In the genomic region with DNA sequence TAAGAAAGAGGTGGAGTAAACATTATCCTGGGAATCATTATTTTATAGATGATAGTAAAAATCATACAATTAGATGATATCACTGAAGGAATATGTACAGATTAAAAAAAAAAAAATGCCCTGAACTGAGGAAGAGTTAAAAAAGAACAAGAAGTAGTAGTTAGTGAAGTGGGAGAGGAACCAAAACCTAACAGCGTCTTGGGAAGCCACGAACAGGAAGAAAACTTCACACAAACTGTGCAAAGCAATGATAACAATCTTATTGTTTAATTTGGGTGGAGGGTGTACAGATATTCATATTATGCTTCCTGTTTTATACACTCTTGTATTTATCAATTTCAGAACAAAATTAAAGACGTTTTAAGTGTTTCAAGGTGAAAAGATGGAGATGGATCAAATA, we compare ENCODE assay signal across 1 cellular context.
TF ChIP-seq lines count a peak whose summit lies in the region.

No MANE protein-coding gene starts in this region.

TF ChIP-seq in endothelial cell of umbilical vein, 7 proteins besides CTCF, POLR2A, EP300 and RAD21:
- peak; percentile 14 for TF ChIP-seq GATA2 (IDR thresholded peaks at IDR 0.05; ENCODE audit: insufficient read depth, insufficient read length, low read depth, low read length)
- no peak for TF ChIP-seq MYC (IDR thresholded peaks at IDR 0.05; ENCODE audit: low read depth, low read length)
- TF ChIP-seq, protein P1, sequence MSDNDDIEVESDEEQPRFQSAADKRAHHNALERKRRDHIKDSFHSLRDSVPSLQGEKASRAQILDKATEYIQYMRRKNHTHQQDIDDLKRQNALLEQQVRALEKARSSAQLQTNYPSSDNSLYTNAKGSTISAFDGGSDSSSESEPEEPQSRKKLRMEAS (IDR thresholded peaks at IDR 0.05; ENCODE audit: insufficient read depth, insufficient read length): no peak
